18 cellular contexts compared by ENCODE assay signal in the genomic region with DNA sequence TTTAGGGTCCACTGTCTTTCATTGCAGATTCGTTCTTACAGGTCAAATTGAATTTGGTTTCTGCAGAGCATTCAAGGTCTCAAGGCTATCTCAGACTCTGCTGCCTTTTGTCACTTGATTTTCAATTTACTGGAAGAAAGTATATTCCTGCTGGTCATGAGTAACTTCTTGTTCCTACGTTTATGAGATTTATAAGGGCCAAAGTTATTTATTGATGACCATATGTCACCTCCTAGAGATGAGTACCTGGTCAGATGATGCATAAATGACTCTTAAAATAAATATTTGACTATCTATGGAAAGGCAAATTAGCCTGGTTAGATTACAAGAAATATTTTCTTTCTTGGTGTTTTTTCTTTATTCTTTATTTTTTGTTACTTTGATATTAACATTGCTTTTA.
DNase-seq lines count a peak whose midpoint lies in the region; ATAC-seq and TF ChIP-seq lines count a peak whose summit lies in the region.
"Had no signal": no experiment of that assay in that cellular context is flagged by ENCODE, and none has a peak within 500 bp of the region (broad histone marks: within the 10 kb centered on the region; RNA-seq: fewer than 3 reads in every experiment).

No MANE protein-coding gene starts in this region.

- TF ChIP-seq CTCF in nephron (IDR thresholded peaks at IDR 0.05; ENCODE audit: unreplicated experiment in 3 of 3) (no peak), osteoblast (IDR thresholded peaks at IDR 0.05; ENCODE audit: extremely low read depth, low read depth, low read length) (no peak)

- no peak overlapping the region for H3K4me3 Mint-ChIP-seq in nephron
- H3K4me3 Mint-ChIP-seq in activated CD4-positive, alpha-beta memory T cell treated with anti-CD3 and anti-CD28 coated beads for 36 hours, result no peak overlapping the region
- H3K4me3 Mint-ChIP-seq: CD8-positive, alpha-beta T cell; H9 had no signal

- H3K9me3 Mint-ChIP-seq in nephron, result peaks cover 14% of the 10 kb centered on the region
- peaks cover 5% of the 10 kb centered on the region for H3K9me3 Mint-ChIP-seq in activated CD4-positive, alpha-beta memory T cell treated with anti-CD3 and anti-CD28 coated beads for 36 hours
- H3K9me3 Mint-ChIP-seq: CD8-positive, alpha-beta T cell had no signal

- H3K79me2 ChIP-seq in osteoblast (ENCODE audit: insufficient read depth, low read length), result no peaks in the 10 kb centered on the region

- H3K4me3 ChIP-seq in osteoblast (ENCODE audit: insufficient read depth, low read length), result no peak overlapping the region
- H3K4me3 ChIP-seq: A549 had no signal

- ATAC-seq in GM18520 (IDR thresholded peaks at IDR 0.05; ENCODE audit: unreplicated experiment), result peak; percentile 20
- ATAC-seq in GM19463 (IDR thresholded peaks at IDR 0.05; ENCODE audit: unreplicated experiment), result peak; percentile 15
- peak; percentile 10 for ATAC-seq in HG03135 (IDR thresholded peaks at IDR 0.05; ENCODE audit: unreplicated experiment)
- ATAC-seq: A549; CD8-positive, alpha-beta T cell had no signal

- peaks cover 4% of the 10 kb centered on the region for H3K36me3 Mint-ChIP-seq in nephron (ENCODE audit: low read depth)
- H3K36me3 Mint-ChIP-seq in activated CD4-positive, alpha-beta memory T cell treated with anti-CD3 and anti-CD28 coated beads for 36 hours, result no peaks in the 10 kb centered on the region
- H3K36me3 Mint-ChIP-seq: CD8-positive, alpha-beta T cell had no signal

- intact Hi-C loops in activated CD4-positive, alpha-beta memory T cell treated with anti-CD3 and anti-CD28 coated beads for 36 hours (cut with micrococcal nuclease), result no loop called here

- no peaks in the 10 kb centered on the region for H3K4me1 ChIP-seq in osteoblast (ENCODE audit: insufficient read depth, low read length)
- H3K4me1 ChIP-seq: A549 had no signal

- no peak overlapping the region for H2AFZ ChIP-seq in osteoblast (ENCODE audit: low read length)

- no peaks in the 10 kb centered on the region for H3K9me3 ChIP-seq in osteoblast (ENCODE audit: low read depth, low read length)
- H3K9me3 ChIP-seq: A549 had no signal

- POLR2A ChIA-PET in activated CD4-positive, alpha-beta memory T cell treated with anti-CD3 and anti-CD28 coated beads for 36 hours (lab: Charles Lee), result no interaction called here

- no peak for DNase-seq in activated CD4-positive, alpha-beta memory T cell treated with anti-CD3 and anti-CD28 coated beads for 36 hours
- no peak for DNase-seq in ecto neural progenitor cell (ENCODE audit: low spot score)
- no peak for DNase-seq in osteoblast (ENCODE audit: insufficient read length, low spot score, missing footprints)
- no peak for DNase-seq in CD1c-positive myeloid dendritic cell (ENCODE audit: extremely low spot score)
- DNase-seq: BE2C; CD8-positive, alpha-beta T cell; COR-L47; DMS153; GF-D8; GOT3; H9; IMR-90; KBM-7 had no signal

- CTCF ChIA-PET in activated CD4-positive, alpha-beta memory T cell treated with anti-CD3 and anti-CD28 coated beads for 36 hours (lab: Charles Lee), result no interaction called here

- peak overlapping the region; percentile 32 to 77 (median 73) for H3K27ac Mint-ChIP-seq in nephron
- H3K27ac Mint-ChIP-seq in activated CD4-positive, alpha-beta memory T cell treated with anti-CD3 and anti-CD28 coated beads for 36 hours, result no peak overlapping the region
- H3K27ac Mint-ChIP-seq: CD8-positive, alpha-beta T cell; H9 had no signal

- H3K36me3 ChIP-seq in osteoblast (ENCODE audit: insufficient read depth, low read length), result no peaks in the 10 kb centered on the region
- H3K36me3 ChIP-seq: BE2C had no signal

- peaks cover 31% of the 10 kb centered on the region for H3K4me1 Mint-ChIP-seq in nephron
- peaks cover 2% of the 10 kb centered on the region for H3K4me1 Mint-ChIP-seq in activated CD4-positive, alpha-beta memory T cell treated with anti-CD3 and anti-CD28 coated beads for 36 hours (ENCODE audit: low read depth)
- H3K4me1 Mint-ChIP-seq: H9 had no signal

- H3K27me3 ChIP-seq in osteoblast (ENCODE audit: insufficient read depth, low read length), result no peaks in the 10 kb centered on the region
- H3K27me3 ChIP-seq: BE2C had no signal

- H3K4me2 ChIP-seq in osteoblast (ENCODE audit: insufficient read depth, low read length), result no peak overlapping the region
- H3K4me2 ChIP-seq: A549 had no signal

- no peaks in the 10 kb centered on the region for H4K20me1 ChIP-seq in osteoblast (ENCODE audit: insufficient read depth, low read length)

- no peaks in the 10 kb centered on the region for H3K27me3 Mint-ChIP-seq in nephron (ENCODE audit: low read depth)
- peaks cover 2% of the 10 kb centered on the region for H3K27me3 Mint-ChIP-seq in activated CD4-positive, alpha-beta memory T cell treated with anti-CD3 and anti-CD28 coated beads for 36 hours

- no peak overlapping the region for H3K27ac ChIP-seq in osteoblast (ENCODE audit: low read depth, low read length)
- H3K27ac ChIP-seq: A549 had no signal
